In genomic region chr16:18789850-18790706, GRCh38 we compare ENCODE assay signal across 8 cellular contexts. TPM values are rescaled to one million over a fixed set of nuclear protein-coding genes. Genes with fewer than 3 reads are reported as not detected.
DNase-seq lines count a peak whose midpoint lies in the region; ATAC-seq and TF ChIP-seq lines count a peak whose summit lies in the region.

TSS of gene RPS15A (minus strand) at chr16:18790334. CDS start at chr16:18789113, 1,221 bp downstream.

- H3K27me3 ChIP-seq in right atrium auricular region, result no peaks in the 10 kb centered on the region
- H3K27me3 ChIP-seq in uterus, result no peaks in the 10 kb centered on the region

- H3K4me1 ChIP-seq in right atrium auricular region (peaks cover 0 to 47% of the 10 kb centered on the region in 2 donors), uterus (peaks cover 0 to 32% of the 10 kb centered on the region in 2 donors)

- TF ChIP-seq CTCF in right atrium auricular region (IDR thresholded peaks at IDR 0.05) (no peak), uterus (IDR thresholded peaks at IDR 0.05) (peak in 1 of 4 experiments; percentile 3)

- ATAC-seq in GM18499 (IDR thresholded peaks at IDR 0.05; ENCODE audit: insufficient read depth, unreplicated experiment) (peak; percentile 72), HG02943 (IDR thresholded peaks at IDR 0.05; ENCODE audit: low read depth, unreplicated experiment) (peak; percentile 87)

- H3K4me3 ChIP-seq in right atrium auricular region (peak within 1 kb of the TSS; percentile 78 to 83), uterus (peak within 1 kb of the TSS; percentile 65 to 100)

- DNase-seq in NCI-H187 treated with DMSO at 0.1 percent for 48 hours (lab: John Stamatoyannopoulos, UW), result peak; percentile 75
- peak; percentile 39 to 95 (median 89) for DNase-seq in anterior cingulate cortex (lab: John Stamatoyannopoulos, UW)
- peak; percentile 95 for DNase-seq in right atrium auricular region (ENCODE audit: low spot score)
- DNase-seq in pulmonary artery endothelial cell (ENCODE audit: low read depth, low spot score), result peak; percentile 89
- peak; percentile 92 to 96 for DNase-seq in uterus

- TF ChIP-seq POLR2A in uterus (IDR thresholded peaks at IDR 0.05), result peak; percentile 78 to 83

- H3K36me3 ChIP-seq in right atrium auricular region, result peaks cover 55% of the 10 kb centered on the region
- H3K36me3 ChIP-seq in uterus, result no peaks in the 10 kb centered on the region

- intact Hi-C loops in T-helper 2 cell treated with Interferon-gamma antibody and Interleukin-4, amounts not matched to agents 100 ng/mL and 5 ng/mL, for 36 hours (cut with micrococcal nuclease), result loop anchor here (1.0 kb wide), 1 partner anchor 11 kb away; the partner anchor contains the start of gene ARL6IP1
- intact Hi-C loops in uterus (cut with DNase I; ENCODE audit: low total_unique reads), result no loop called here

- H3K9me3 ChIP-seq in right atrium auricular region (no peaks in the 10 kb centered on the region), uterus (no peaks in the 10 kb centered on the region)

- H3K27ac ChIP-seq in right atrium auricular region (peak within 1 kb of the TSS; percentile 79 to 83), uterus (peak within 1 kb of the TSS; percentile 80 to 91)

RNA-seq across cellular contexts. Expression of gene RPS15A, which starts in this region (rescaled TPM):
- 1,970 and 1,994 TPM in 2 replicates for total RNA-seq in T-helper 2 cell treated with Interferon-gamma antibody and Interleukin-4, amounts not matched to agents 100 ng/mL and 5 ng/mL, for 36 hours
- total RNA-seq in right atrium auricular region, result 1,000 to 10,000 TPM in 1 of 2 donors, 100 to 1,000 TPM in 1; 982 to 1,579 TPM
- 1,107 and 1,625 TPM in 2 replicates for total RNA-seq in pulmonary artery endothelial cell
- 1,000 to 10,000 TPM; 2,145 to 6,532 (median 4,433) TPM for total RNA-seq in uterus

Comparison
In these comparisons a context has a peak if more than half of its experiments do, and no peak if none do; other contexts are left out.
1. Peak in every context shown above with its lines: DNase-seq, ATAC-seq, H3K4me3 ChIP-seq and H3K27ac ChIP-seq.